ENCODE assay signal across 8 cellular contexts in the genomic region with DNA sequence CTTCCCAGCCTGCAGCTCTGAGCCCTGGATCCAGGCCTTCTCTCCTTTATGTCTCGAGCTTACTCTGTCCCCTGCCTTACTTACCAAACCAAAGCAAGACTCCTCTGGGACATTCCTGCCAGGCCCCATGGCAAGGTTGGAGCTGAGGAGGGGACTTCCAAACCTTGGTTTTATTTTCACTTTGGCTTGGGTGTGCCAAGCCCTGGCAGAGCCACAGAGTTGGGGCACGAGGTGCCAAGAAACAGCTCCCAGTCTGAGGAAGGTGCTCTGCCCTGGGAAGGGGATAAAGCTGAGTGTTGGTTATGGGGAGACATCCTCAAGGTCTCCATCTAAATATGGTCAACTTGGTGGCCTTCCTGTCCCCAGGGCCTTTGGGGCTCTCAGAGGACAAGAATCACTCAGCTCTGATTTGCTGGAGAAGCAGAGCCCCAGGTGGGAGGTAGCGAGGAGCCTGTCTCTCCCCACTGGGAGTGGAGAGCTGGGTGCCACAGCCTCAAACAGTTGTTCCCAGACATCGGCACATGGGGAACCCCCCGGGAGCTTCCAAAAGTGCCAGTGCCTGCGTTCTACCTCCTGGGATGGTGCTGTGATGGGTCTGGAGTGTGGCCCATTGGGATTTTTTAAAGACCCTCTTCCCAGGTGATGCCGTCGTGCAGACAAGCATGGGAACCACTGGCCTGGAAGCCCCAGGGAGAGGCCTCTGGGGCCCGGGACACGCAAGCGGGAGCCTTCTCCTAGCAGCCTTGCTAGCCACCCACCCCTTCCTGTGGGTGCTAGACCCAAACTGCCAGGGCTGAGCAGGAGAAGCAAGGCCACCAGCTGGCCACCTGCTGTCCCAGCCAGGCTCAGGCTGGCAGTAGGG. TPM values are rescaled to one million over a fixed set of nuclear protein-coding genes. Genes with fewer than 3 reads are reported as not detected.
A peak's percentile ranks its signal among the peaks of the same experiment; 100 is the strongest.
DNase-seq lines count a peak whose midpoint lies in the region; ATAC-seq, FAIRE-seq and TF ChIP-seq lines count a peak whose summit lies in the region.

No MANE protein-coding gene starts in this region.

- H3K36me3 ChIP-seq in OCI-LY3 (replicated peaks; ENCODE audit: low read depth, low read length) (peaks cover 20% of the 10 kb centered on the region), duodenal mucosa (ENCODE audit: control insufficient read depth in 1 of 2, insufficient read depth in 2 of 2, low read length in 2 of 2) (peaks cover 4 to 6% of the 10 kb centered on the region in 2 donors), gastrocnemius medialis (no peaks in the 10 kb centered on the region)

- H3K79me2 ChIP-seq in OCI-LY3 (ENCODE audit: low read length) = peaks cover 54% of the 10 kb centered on the region

- no peak overlapping the region for H3K27ac ChIP-seq in OCI-LY3 (ENCODE audit: low read length)
- peak overlapping the region; percentile 64 for H3K27ac ChIP-seq in duodenal mucosa (ENCODE audit: low read depth, low read length)
- peak overlapping the region; percentile 70 to 79 (median 76) for H3K27ac ChIP-seq in gastrocnemius medialis

- H4K20me1 ChIP-seq in OCI-LY3 (ENCODE audit: insufficient read depth, low read length) = 0 out of 2 replicates have a peak, but pooled peaks cover 3% of the 10 kb centered on the region

- intact Hi-C loops in gastrocnemius medialis (cut with DNase I; ENCODE audit: low total_unique reads) = no loop called here

- no peak overlapping the region for H2AFZ ChIP-seq in OCI-LY3 (ENCODE audit: low read depth, low read length)

- no peak overlapping the region for H3K4me3 ChIP-seq in OCI-LY3 (ENCODE audit: low read length)
- H3K4me3 ChIP-seq in duodenal mucosa (ENCODE audit: low read depth in 1 of 2, low read length in 2 of 2) = peak overlapping the region in 1 of 2 donors; percentile 3
- no peak overlapping the region for H3K4me3 ChIP-seq in gastrocnemius medialis

- no peaks in the 10 kb centered on the region for H3K27me3 ChIP-seq in OCI-LY3 (ENCODE audit: low read depth, low read length)
- no peaks in the 10 kb centered on the region for H3K27me3 ChIP-seq in duodenal mucosa (ENCODE audit: control insufficient read depth in 1 of 2, insufficient read depth in 2 of 2, low read length in 2 of 2)
- H3K27me3 ChIP-seq in gastrocnemius medialis = no peaks in the 10 kb centered on the region

- H3K9me3 ChIP-seq in OCI-LY3 (ENCODE audit: insufficient read depth, low read length) = no peaks in the 10 kb centered on the region
- no peaks in the 10 kb centered on the region for H3K9me3 ChIP-seq in duodenal mucosa (ENCODE audit: control insufficient read depth in 1 of 2, low read length in 2 of 2)
- no peaks in the 10 kb centered on the region for H3K9me3 ChIP-seq in gastrocnemius medialis

- ATAC-seq in gastrocnemius medialis = peak in 1 of 2 donors; percentile 50
- ATAC-seq in HG03460 (IDR thresholded peaks at IDR 0.05; ENCODE audit: unreplicated experiment) = no peak
- ATAC-seq in GM21526 (IDR thresholded peaks at IDR 0.05; ENCODE audit: low FRiP score, unreplicated experiment) = no peak

- no peak for TF ChIP-seq CTCF in OCI-LY3 (IDR thresholded peaks at IDR 0.05; ENCODE audit: low read depth, low read length)
- no peak for TF ChIP-seq CTCF in gastrocnemius medialis (IDR thresholded peaks at IDR 0.05 in 4 of 5, conservative IDR thresholded peaks at IDR 0.05 in 1 of 5)

- DNase-seq in GM12891 (ENCODE audit: insufficient read length, low spot score) (no peak), gastrocnemius medialis (no peak), NCI-H2227 (lab: John Stamatoyannopoulos, UW; ENCODE audit: unreplicated experiment) (no peak), HT-29 (ENCODE audit: low spot score) (no peak)

- in situ Hi-C loops in gastrocnemius medialis (cut with MboI; ENCODE audit: low sequenced_read_pairs in 4 of 4) = no loop called here

- peak; percentile 81 for FAIRE-seq in GM12891 (lab: Jason Lieb, UNC)

- no peak overlapping the region for H3K9ac ChIP-seq in OCI-LY3 (ENCODE audit: low read length)
- H3K9ac ChIP-seq in duodenal mucosa (ENCODE audit: low read depth in 1 of 2, low read length in 2 of 2) = peak overlapping the region in 1 of 2 donors; percentile 10

- peak overlapping the region; percentile 14 for H3K4me2 ChIP-seq in OCI-LY3 (ENCODE audit: low read length)

- H3K4me1 ChIP-seq in OCI-LY3 (ENCODE audit: low read length) (peaks cover 29% of the 10 kb centered on the region), duodenal mucosa (ENCODE audit: control insufficient read depth in 1 of 2, insufficient read depth in 2 of 2, low read length in 2 of 2) (peaks cover 21 to 22% of the 10 kb centered on the region in 2 donors), gastrocnemius medialis (peaks cover 3 to 6% of the 10 kb centered on the region in 2 donors)

- no peak for TF ChIP-seq POLR2A in GM12891 (IDR thresholded peaks at IDR 0.05; ENCODE audit: low read depth, low read length)
- TF ChIP-seq POLR2A in gastrocnemius medialis (IDR thresholded peaks at IDR 0.05) = no peak

TF ChIP-seq in GM12891, 5 proteins besides CTCF, POLR2A, EP300 and RAD21:
- no peak for TF ChIP-seq SPI1 (IDR thresholded peaks at IDR 0.05; ENCODE audit: low read depth, low read length)
- no peak for TF ChIP-seq PAX5 (IDR thresholded peaks at IDR 0.05; ENCODE audit: insufficient read depth, low read length, severe bottlenecking)
- no peak for TF ChIP-seq POLR2AphosphoS5 (IDR thresholded peaks at IDR 0.05; ENCODE audit: low read depth, low read length)
- TF ChIP-seq TAF1 (IDR thresholded peaks at IDR 0.05; ENCODE audit: low read depth, low read length) = no peak
- no peak for TF ChIP-seq POU2F2 (IDR thresholded peaks at IDR 0.05; ENCODE audit: low read depth, low read length)

RNA-seq across cellular contexts. Expression of gene NLRC5, which starts 10.3 kb away (rescaled TPM):
- 44.7 TPM for polyA plus RNA-seq in GM12891 (2012; ENCODE audit: low read depth, missing spikeins)
- 1 to 10 TPM; 2.5 to 9.4 (median 5.1) TPM for total RNA-seq in gastrocnemius medialis
- 4.2 and 8.2 TPM in 2 replicates for total RNA-seq in HT-29 (2014; rRNA removed; shearing (Covaris generic))

RNA-seq across cellular contexts. Expression of gene CETP, which starts 37.9 kb away (rescaled TPM):
- polyA plus RNA-seq in GM12891 (2012; ENCODE audit: low read depth, missing spikeins) = 7.3 TPM
- not detected for total RNA-seq in gastrocnemius medialis
- total RNA-seq in HT-29 (2014; rRNA removed; shearing (Covaris generic)) = not detected in 2 replicates
